Comparison of ENCODE assay signal across 9 cellular contexts in the genomic region with DNA sequence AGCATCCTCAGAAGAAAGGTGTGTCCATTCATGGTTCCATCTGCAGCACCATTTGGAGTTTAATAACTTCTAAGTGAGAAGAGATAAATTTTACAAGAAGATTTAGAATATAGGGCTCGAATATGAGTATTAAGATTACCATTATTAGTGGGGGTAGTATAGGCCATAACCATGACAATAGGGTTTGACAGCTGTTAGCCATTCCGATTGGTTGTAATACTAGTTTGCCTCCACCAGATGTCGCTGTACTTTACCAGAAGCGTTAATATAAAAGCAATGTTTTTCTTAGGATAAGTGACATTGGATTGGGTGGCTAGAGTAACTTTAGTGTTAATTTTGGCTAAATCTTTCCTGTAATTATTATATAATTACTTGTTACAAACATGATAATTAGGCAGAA.
DNase-seq lines count a peak whose midpoint lies in the region; ATAC-seq and TF ChIP-seq lines count a peak whose summit lies in the region.
"Had no signal": no experiment of that assay in that cellular context is flagged by ENCODE, and none has a peak within 500 bp of the region (broad histone marks: within the 10 kb centered on the region; RNA-seq: fewer than 3 reads in every experiment).

No MANE protein-coding gene starts in this region.

- TF ChIP-seq POLR2A in right lobe of liver (IDR thresholded peaks at IDR 0.05): no peak

- 49% methylated on average over 4 of the region's 4 CpGs for WGBS in right lobe of liver (ENCODE audit: insufficient coverage, low coverage, low lambda C conversion rate, missing lambda C conversion rate)

- ATAC-seq in right lobe of liver (peak in 1 of 4 donors; percentile 43), HG03025 (IDR thresholded peaks at IDR 0.05; ENCODE audit: low FRiP score, unreplicated experiment) (no peak), HG02885 (IDR thresholded peaks at IDR 0.05; ENCODE audit: poor library complexity, unreplicated experiment) (no peak), GM21381 (IDR thresholded peaks at IDR 0.05; ENCODE audit: unreplicated experiment) (no peak)
- ATAC-seq: naive thymus-derived CD8-positive, alpha-beta T cell had no signal

- intact Hi-C loops in right lobe of liver (cut with DNase I): no loop called here

- H3K36me3 ChIP-seq in WERI-Rb-1 (no peaks in the 10 kb centered on the region), right lobe of liver (no peaks in the 10 kb centered on the region)

- TF ChIP-seq CTCF in HFF-Myc (IDR thresholded peaks at IDR 0.05; ENCODE audit: low read depth, low read length, missing control alignments) (peak; percentile 53), WERI-Rb-1 (IDR thresholded peaks at IDR 0.05; ENCODE audit: low read depth, low read length) (peak; percentile 61), right lobe of liver (IDR thresholded peaks at IDR 0.05) (peak; percentile 41 to 62 (median 50))

- no peaks in the 10 kb centered on the region for H3K4me1 ChIP-seq in right lobe of liver

- H3K27ac ChIP-seq in WERI-Rb-1: no peak overlapping the region
- H3K27ac ChIP-seq in right lobe of liver: no peak overlapping the region

- peaks cover 35% of the 10 kb centered on the region for H3K9me3 ChIP-seq in WERI-Rb-1 (ENCODE audit: severe bottlenecking)
- peaks cover 0 to 4% (median 0%) of the 10 kb centered on the region in 4 donors for H3K9me3 ChIP-seq in right lobe of liver

- peaks cover 19% of the 10 kb centered on the region for H3K27me3 ChIP-seq in WERI-Rb-1 (ENCODE audit: insufficient read depth, low read depth, severe bottlenecking)
- H3K27me3 ChIP-seq in right lobe of liver: no peaks in the 10 kb centered on the region

- peak; percentile 3 for DNase-seq in COLO668 (lab: John Stamatoyannopoulos, UW; ENCODE audit: unreplicated experiment)
- no peak for DNase-seq in HFF-Myc (ENCODE audit: extremely low read depth, low read depth)
- DNase-seq in WERI-Rb-1: no peak
- DNase-seq in right lobe of liver: no peak
- no peak for DNase-seq in COR-L47 (lab: John Stamatoyannopoulos, UW)

- no peak overlapping the region for H3K4me3 ChIP-seq in HFF-Myc (replicated peaks; ENCODE audit: low read depth, low read length)
- H3K4me3 ChIP-seq in WERI-Rb-1 (ENCODE audit: low read depth, low read length): no peak overlapping the region
- no peak overlapping the region for H3K4me3 ChIP-seq in right lobe of liver
